Comparison of ENCODE assay signal across 24 cellular contexts in the genomic region with DNA sequence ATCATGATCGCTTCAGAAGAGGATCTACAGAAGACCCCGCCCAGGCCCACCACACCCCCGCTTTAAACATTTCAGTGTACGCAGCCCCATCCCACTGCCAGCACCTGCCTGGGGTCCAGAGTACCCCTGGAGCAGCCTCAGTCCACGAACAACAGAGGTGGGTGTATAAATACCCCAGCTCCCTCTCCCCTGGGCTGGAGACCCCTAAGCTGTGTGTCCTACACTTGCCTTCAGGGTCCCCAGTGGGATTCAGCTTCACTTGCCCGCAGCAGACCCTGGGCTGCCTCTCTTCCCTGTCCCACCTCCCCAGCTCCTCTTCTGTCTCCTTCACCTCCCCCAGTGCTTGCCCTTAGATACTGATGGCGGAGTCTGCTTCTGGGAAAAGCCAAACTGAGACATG.
"Had no signal": no experiment of that assay in that cellular context is flagged by ENCODE, and none has a peak within 500 bp of the region (broad histone marks: within the 10 kb centered on the region; RNA-seq: fewer than 3 reads in every experiment).

No MANE protein-coding gene starts in this region.

- H3K27me3 ChIP-seq: colonic mucosa, foreskin keratinocyte had no signal

- DNase-seq: colonic mucosa; cortex of kidney; dermis blood vessel endothelial cell; dorsolateral prefrontal cortex; effector CD4-positive, alpha-beta T cell; effector CD8-positive, alpha-beta T cell; effector memory CD4-positive, alpha-beta T cell; effector memory CD8-positive, alpha-beta T cell; endodermal cell; erythroblast; esophagus squamous epithelium; foreskin fibroblast; foreskin keratinocyte; foreskin melanocyte; gastrocnemius medialis; glutamatergic neuron; head of caudate nucleus; heart left ventricle; heart right ventricle had no signal

- ATAC-seq: effector memory CD8-positive, alpha-beta T cell; esophagus mucosa; foreskin keratinocyte; gastrocnemius medialis; gastroesophageal sphincter; heart left ventricle; heart right ventricle had no signal

- H3K9me3 ChIP-seq: colonic mucosa, esophagus muscularis mucosa, esophagus squamous epithelium, gastrocnemius medialis, gastroesophageal sphincter, heart left ventricle, heart right ventricle had no signal

- H3K27ac ChIP-seq: colonic mucosa, coronary artery, epithelial cell of prostate, esophagus muscularis mucosa, esophagus squamous epithelium, foreskin keratinocyte, gastrocnemius medialis, gastroesophageal sphincter, heart left ventricle, heart right ventricle had no signal

- H3K4me1 ChIP-seq: colonic mucosa, esophagus muscularis mucosa, foreskin keratinocyte, gastrocnemius medialis, gastroesophageal sphincter, heart left ventricle, heart right ventricle had no signal

- H3K4me3 ChIP-seq: colonic mucosa, coronary artery, dorsolateral prefrontal cortex, esophagus muscularis mucosa, esophagus squamous epithelium, gastrocnemius medialis, gastroesophageal sphincter, heart left ventricle, heart right ventricle had no signal

- H3K36me3 ChIP-seq: colonic mucosa, esophagus muscularis mucosa, esophagus squamous epithelium, gastrocnemius medialis, gastroesophageal sphincter, heart left ventricle, heart right ventricle had no signal
